In the genomic region with DNA sequence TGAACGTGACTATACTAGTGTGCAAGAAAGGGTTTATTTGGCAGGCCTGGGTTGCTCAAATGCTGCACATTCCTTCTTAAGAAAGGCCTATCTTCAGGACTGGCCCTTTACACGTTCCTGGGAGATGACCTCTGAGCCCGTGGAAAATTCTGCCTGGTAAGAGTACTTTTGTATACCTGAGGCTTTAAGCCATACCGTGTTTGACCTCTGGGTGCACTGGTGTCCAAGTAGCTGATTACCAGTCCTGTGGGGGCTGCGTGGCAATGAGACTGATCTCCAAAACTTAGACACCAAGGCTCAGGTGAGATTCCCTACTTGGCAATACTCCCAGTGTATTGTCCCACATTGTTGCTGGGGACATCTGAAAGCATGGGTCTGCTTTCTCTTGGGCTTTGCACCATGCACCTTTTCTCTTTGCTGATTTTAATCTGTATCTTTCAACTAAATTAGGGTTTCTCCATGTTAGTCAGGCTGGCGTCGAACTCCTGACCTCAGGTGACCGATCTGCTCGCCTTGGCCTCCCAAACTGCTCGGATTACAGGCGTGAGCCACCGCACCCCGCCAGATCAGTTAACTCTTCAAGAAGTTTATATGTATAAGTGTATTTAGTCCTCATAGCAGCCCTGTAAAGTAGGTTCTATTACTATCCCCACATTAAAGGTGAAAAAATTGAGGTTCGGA, we compare ENCODE assay signal across 20 cellular contexts. TPM values are rescaled to one million over a fixed set of nuclear protein-coding genes. Genes with fewer than 3 reads are reported as not detected.
DNase-seq lines count a peak whose midpoint lies in the region; ATAC-seq, FAIRE-seq and TF ChIP-seq lines count a peak whose summit lies in the region.
"Had no signal": no experiment of that assay in that cellular context is flagged by ENCODE, and none has a peak within 500 bp of the region (broad histone marks: within the 10 kb centered on the region; RNA-seq: fewer than 3 reads in every experiment).

No MANE protein-coding gene starts in this region.

- peaks cover 77% of the 10 kb centered on the region for H3K79me2 ChIP-seq in HepG2 (ENCODE audit: insufficient read depth, low read length)

- no TSS peak for BruUV-seq in HepG2 (replicated peaks; lab: Mats Ljungman, UMichigan)

- H3K4me1 Mint-ChIP-seq in stimulated activated naive CD8-positive, alpha-beta T cell treated with anti-CD3 and anti-CD28 coated beads, Interleukin-15, Interleukin-2, amounts not matched to agents 100 ng/mL and 50 ng/mL, for 24 hours (ENCODE audit: low read depth) = peaks cover 48% of the 10 kb centered on the region
- peaks cover 39% of the 10 kb centered on the region for H3K4me1 Mint-ChIP-seq in stimulated activated naive CD8-positive, alpha-beta T cell treated with anti-CD3 and anti-CD28 coated beads, Interleukin-15, amount 100 ng/mL, for 72 hours
- peaks cover 10% of the 10 kb centered on the region for H3K4me1 Mint-ChIP-seq in glutamatergic neuron (ENCODE audit: low read depth, unreplicated experiment)

- no peak overlapping the region for H3K4me3 Mint-ChIP-seq in stimulated activated naive CD8-positive, alpha-beta T cell treated with anti-CD3 and anti-CD28 coated beads, Interleukin-15, Interleukin-2, amounts not matched to agents 100 ng/mL and 50 ng/mL, for 24 hours
- no peak overlapping the region for H3K4me3 Mint-ChIP-seq in stimulated activated naive CD8-positive, alpha-beta T cell treated with anti-CD3 and anti-CD28 coated beads, Interleukin-15, amount 100 ng/mL, for 72 hours
- H3K4me3 Mint-ChIP-seq in glutamatergic neuron (ENCODE audit: unreplicated experiment) = no peak overlapping the region

- H3K27me3 Mint-ChIP-seq in stimulated activated naive CD8-positive, alpha-beta T cell treated with anti-CD3 and anti-CD28 coated beads, Interleukin-15, Interleukin-2, amounts not matched to agents 100 ng/mL and 50 ng/mL, for 24 hours = no peaks in the 10 kb centered on the region
- no peaks in the 10 kb centered on the region for H3K27me3 Mint-ChIP-seq in stimulated activated naive CD8-positive, alpha-beta T cell treated with anti-CD3 and anti-CD28 coated beads, Interleukin-15, amount 100 ng/mL, for 72 hours
- no peaks in the 10 kb centered on the region for H3K27me3 Mint-ChIP-seq in glutamatergic neuron (ENCODE audit: unreplicated experiment)

- H3K4me1 ChIP-seq in HepG2 (ENCODE audit: insufficient read depth, low read length) = peaks cover 62% of the 10 kb centered on the region
- peaks cover 32% of the 10 kb centered on the region for H3K4me1 ChIP-seq in body of pancreas

- intact Hi-C loops in HepG2 (cut with micrococcal nuclease; ENCODE audit: unreplicated experiment) (loop anchor here (1.0 to 2.0 kb wide), 4 partner anchors 8 to 45 kb away; a partner anchor contains a TSS), body of pancreas (cut with DNase I) (no loop called here)

- in situ Hi-C loops in HepG2 (cut with HindIII; ENCODE audit: extremely low pct_ligation_motif_present, low pct_unique_long_range_greater_than_20kb) = no loop called here

- TF ChIP-seq EP300 in HepG2 (IDR thresholded peaks at IDR 0.05; ENCODE audit: low read depth in 2 of 2, low read length in 2 of 2) (no peak; a peak in 2 of 4 replicates), HepG2 (CRISPR knock-in tag; IDR thresholded peaks at IDR 0.05; ENCODE audit: borderline replicate concordance) (no peak; the same call in 1 of the 2 replicates)

- TF ChIP-seq POLR2A in HepG2 (IDR thresholded peaks at IDR 0.05; ENCODE audit: insufficient read depth in 1 of 2, low read depth in 2 of 2, low read length in 2 of 2) (no peak; a peak in 1 of 4 replicates), body of pancreas (IDR thresholded peaks at IDR 0.05) (no peak)

- TF ChIP-seq CTCF in HepG2 (CRISPR knock-in tag; IDR thresholded peaks at IDR 0.05) (peak; percentile 32; the same call in 1 of the 2 replicates), glutamatergic neuron (IDR thresholded peaks at IDR 0.05; ENCODE audit: partially characterized antibody, unreplicated experiment) (no peak), body of pancreas (IDR thresholded peaks at IDR 0.05) (no peak)

- H3K27me3 ChIP-seq in HepG2 (ENCODE audit: control insufficient read depth in 1 of 2, insufficient read depth in 2 of 2, low read length in 2 of 2) (no peaks in the 10 kb centered on the region), body of pancreas (no peaks in the 10 kb centered on the region)

- DNase-seq in stimulated activated naive CD8-positive, alpha-beta T cell treated with anti-CD3 and anti-CD28 coated beads, Interleukin-15, amount 100 ng/mL, for 72 hours = no peak
- peak; percentile 27 for DNase-seq in amniotic epithelial cell (ENCODE audit: low read depth)
- peak; percentile 79 for DNase-seq in HepG2 (ENCODE audit: low spot score)
- DNase-seq in glutamatergic neuron = no peak
- no peak for DNase-seq in SK-N-DZ (ENCODE audit: low spot score)
- DNase-seq in body of pancreas = no peak
- no peak for DNase-seq in D341Med (ENCODE audit: low spot score)
- DNase-seq: activated effector memory CD4-positive, alpha-beta T cell treated with Interleukin-2 at 50 U/mL for 16 hours; Karpas-422; kidney glomerular epithelial cell; NCI-H1092 treated with DMSO at 0.1 percent for 48 hours; NCI-H2107; NCI-H524; nucleus accumbens; retina; SHP77; T-helper 2 cell had no signal

- POLR2A ChIA-PET in HepG2 (lab: Yijun Ruan, JAX) = interaction anchor here (1.0 to 3.3 kb wide), 10 partner anchors 7 to 120 kb away, joined by 3 to 21 read pairs (median 4); no protein-coding TSS in a partner anchor

- FAIRE-seq in HepG2 (lab: Jason Lieb, UNC) = peak; percentile 91
- FAIRE-seq: endometrium had no signal

- peaks cover 50% of the 10 kb centered on the region for H3K36me3 Mint-ChIP-seq in stimulated activated naive CD8-positive, alpha-beta T cell treated with anti-CD3 and anti-CD28 coated beads, Interleukin-15, Interleukin-2, amounts not matched to agents 100 ng/mL and 50 ng/mL, for 24 hours (ENCODE audit: low read depth)
- no peaks in the 10 kb centered on the region for H3K36me3 Mint-ChIP-seq in glutamatergic neuron (ENCODE audit: unreplicated experiment)

- no peaks in the 10 kb centered on the region for H3K9me3 Mint-ChIP-seq in stimulated activated naive CD8-positive, alpha-beta T cell treated with anti-CD3 and anti-CD28 coated beads, Interleukin-15, Interleukin-2, amounts not matched to agents 100 ng/mL and 50 ng/mL, for 24 hours
- no peaks in the 10 kb centered on the region for H3K9me3 Mint-ChIP-seq in stimulated activated naive CD8-positive, alpha-beta T cell treated with anti-CD3 and anti-CD28 coated beads, Interleukin-15, amount 100 ng/mL, for 72 hours
- peaks cover 2% of the 10 kb centered on the region for H3K9me3 Mint-ChIP-seq in glutamatergic neuron (ENCODE audit: unreplicated experiment)

- peaks cover 0 to 11% of the 10 kb centered on the region in 2 experiments; a peak in 2 of 5 replicates for H3K36me3 ChIP-seq in HepG2 (replicated peaks in 1 of 2; ENCODE audit: control insufficient read depth in 1 of 2, insufficient read depth in 2 of 2, low read length in 2 of 2)
- H3K36me3 ChIP-seq in body of pancreas (replicated peaks in 1 of 2; ENCODE audit: insufficient read depth in 1 of 2, low read depth in 2 of 2) = no peaks in the 10 kb centered on the region
- H3K36me3 ChIP-seq: thoracic aorta had no signal

- no peak overlapping the region for H2AFZ ChIP-seq in HepG2 (ENCODE audit: low read length)

- H3K4me3 ChIP-seq in HepG2 (replicated peaks in 1 of 3; ENCODE audit: insufficient read depth in 1 of 3, low read depth in 2 of 3, low read length in 3 of 3) = peak overlapping the region in 2 of 3 experiments; percentile 27 to 54; a peak in 3 of 6 replicates
- H3K4me3 ChIP-seq in body of pancreas = no peak overlapping the region
- H3K4me3 ChIP-seq: thoracic aorta had no signal

- ATAC-seq in stimulated activated naive CD8-positive, alpha-beta T cell treated with anti-CD3 and anti-CD28 coated beads, Interleukin-15, amount 100 ng/mL, for 72 hours = no peak
- ATAC-seq in HepG2 (peak; percentile 81), body of pancreas (no peak)

- H3K27ac Mint-ChIP-seq in stimulated activated naive CD8-positive, alpha-beta T cell treated with anti-CD3 and anti-CD28 coated beads, Interleukin-15, Interleukin-2, amounts not matched to agents 100 ng/mL and 50 ng/mL, for 24 hours = peak overlapping the region; percentile 45
- no peak overlapping the region for H3K27ac Mint-ChIP-seq in stimulated activated naive CD8-positive, alpha-beta T cell treated with anti-CD3 and anti-CD28 coated beads, Interleukin-15, amount 100 ng/mL, for 72 hours
- H3K27ac Mint-ChIP-seq in glutamatergic neuron (ENCODE audit: unreplicated experiment) = no peak overlapping the region

- 4% methylated on average over 11 of the region's 14 CpGs for WGBS in HepG2 (ENCODE audit: low lambda C conversion rate)
- WGBS in body of pancreas, 2 donors = 89% methylated on average over 14 of the region's 14 CpGs

- peak overlapping the region; percentile 53 for H3K9ac ChIP-seq in HepG2 (ENCODE audit: insufficient read depth, low read depth, low read length)

- peak; percentile 28 for TF ChIP-seq RAD21 in HepG2 (CRISPR knock-in tag; IDR thresholded peaks at IDR 0.05)

- CTCF ChIA-PET in HepG2 (lab: Yijun Ruan, JAX; ENCODE audit: low intra/inter-chr PET ratio, low total read pairs) = no interaction called here

- no peaks in the 10 kb centered on the region for H3K9me3 ChIP-seq in HepG2 (ENCODE audit: low read length)
- no peaks in the 10 kb centered on the region for H3K9me3 ChIP-seq in body of pancreas
- H3K9me3 ChIP-seq: thoracic aorta had no signal

- H3K27ac ChIP-seq in HepG2 (ENCODE audit: extremely low read length, insufficient read depth, low read length) (peak overlapping the region; percentile 84), body of pancreas (no peak overlapping the region)
- H3K27ac ChIP-seq: thoracic aorta had no signal

- peak overlapping the region; percentile 69 for H3K4me2 ChIP-seq in HepG2 (ENCODE audit: low read depth, low read length)

- no peaks in the 10 kb centered on the region for H4K20me1 ChIP-seq in HepG2 (ENCODE audit: insufficient read depth, low read length)

RNA-seq across cellular contexts. Expression of a gene that starts 44.5 kb away (rescaled TPM):
- total RNA-seq in HepG2 (2016; rRNA removed; fragmentation: Illumina TruSeq; extraction: Trizol) = 42.2 and 42.8 TPM in 2 replicates
- total RNA-seq in HepG2 (2016; cell fraction: cytosol; rRNA removed; fragmentation: Illumina TruSeq; extraction: Trizol; ENCODE audit: low read depth) = 8.8 and 9.0 TPM in 2 replicates
- total RNA-seq in HepG2 (2016; cell fraction: insoluble cytoplasmic fraction; rRNA removed; fragmentation: Illumina TruSeq; extraction: Trizol) = 39.4 and 41.0 TPM in 2 replicates
- 11.6 and 13.2 TPM in 2 replicates for total RNA-seq in HepG2 (2016; cell fraction: membrane; rRNA removed; fragmentation: Illumina TruSeq; extraction: Trizol)
- total RNA-seq in HepG2 (2016; cell fraction: nucleus; rRNA removed; fragmentation: Illumina TruSeq; extraction: Trizol) = 54.1 and 54.2 TPM in 2 replicates
- 31.0 and 35.5 TPM in 2 replicates for polyA plus RNA-seq in HepG2 (2011; rRNA removed)
- 12.2 and 14.5 TPM in 2 replicates for polyA plus RNA-seq in HepG2 (2011; cell fraction: cytosol; rRNA removed)
- polyA plus RNA-seq in HepG2 (2011; cell fraction: nucleus; rRNA removed) = 28.4 and 29.4 TPM in 2 replicates
- 19.4 and 23.2 TPM in 2 replicates for polyA plus RNA-seq in HepG2 (2012)
- 0.87 and 0.88 TPM in 2 replicates for polyA plus RNA-seq in HepG2 (2016; cell fraction: cytosol; fragmentation: Illumina TruSeq; extraction: Trizol; ENCODE audit: low read depth)
- polyA plus RNA-seq in HepG2 (2016; cell fraction: insoluble cytoplasmic fraction; fragmentation: Illumina TruSeq; extraction: Trizol; ENCODE audit: low read depth) = 27.4 and 29.1 TPM in 2 replicates
- 2.7 and 3.4 TPM in 2 replicates for polyA plus RNA-seq in HepG2 (2016; cell fraction: membrane; fragmentation: Illumina TruSeq; extraction: Trizol; ENCODE audit: low read depth)
- polyA plus RNA-seq in HepG2 (2016; cell fraction: nucleus; fragmentation: Illumina TruSeq; extraction: Trizol; ENCODE audit: insufficient read depth, low read depth) = 38.6 and 49.9 TPM in 2 replicates
- polyA minus RNA-seq in HepG2 (2011; rRNA and poly(A)+ RNA removed; ENCODE audit: low replicate concordance) = 39.0 and 73.0 TPM in 2 replicates
- polyA minus RNA-seq in HepG2 (2011; cell fraction: cytosol; rRNA and poly(A)+ RNA removed) = 30.9 and 38.0 TPM in 2 replicates
- polyA minus RNA-seq in HepG2 (2011; cell fraction: nucleus; rRNA and poly(A)+ RNA removed) = 91.8 and 97.2 TPM in 2 replicates
- total RNA-seq in glutamatergic neuron (ENCODE audit: unreplicated experiment) = 69.3 TPM
- polyA plus RNA-seq in SK-N-DZ (2014; cell fraction: cytosol; rRNA removed) = 18.7 and 20.4 TPM in 2 replicates
- 25.4 and 26.7 TPM in 2 replicates for polyA plus RNA-seq in SK-N-DZ (2014; cell fraction: nucleus; rRNA removed)
- 10 to 100 TPM; 27.5 to 32.3 TPM for total RNA-seq in body of pancreas

Comparison
In these comparisons a context has a peak if more than half of its experiments do, and no peak if none do; other contexts are left out.
1. DNase-seq: peak in amniotic epithelial cell (single experiment) and HepG2 (single experiment); none in stimulated activated naive CD8-positive, alpha-beta T cell treated with anti-CD3 and anti-CD28 coated beads, Interleukin-15, amount 100 ng/mL, for 72 hours (0 of 2), glutamatergic neuron (single experiment), SK-N-DZ (single experiment), body of pancreas (0 of 4) and D341Med (single experiment).
2. H3K4me3 ChIP-seq: peak in HepG2 (2 of 3); none in body of pancreas (0 of 2).